In the genomic region with DNA sequence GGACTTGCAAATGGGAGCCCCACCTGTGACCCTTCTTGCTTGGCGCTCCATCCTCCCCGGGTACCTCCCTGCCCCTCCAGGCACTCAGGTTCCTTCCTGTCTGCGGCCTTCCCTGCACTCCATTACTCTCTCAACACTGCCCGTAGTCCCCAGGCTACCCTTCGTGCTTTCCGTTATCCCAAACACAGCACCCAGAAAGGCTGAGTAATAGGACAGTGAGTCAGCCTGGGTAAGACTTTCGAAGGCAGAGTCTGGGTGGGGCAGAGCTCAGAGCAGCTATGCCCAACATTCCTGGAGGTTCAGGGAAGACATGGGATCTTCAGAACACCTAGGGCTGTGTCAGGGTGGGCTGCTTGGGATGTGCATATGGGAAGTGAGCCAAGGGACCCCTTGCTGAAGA, we compare ENCODE assay signal across 12 cellular contexts. TPM values are rescaled to one million over a fixed set of nuclear protein-coding genes. Genes with fewer than 3 reads are reported as not detected.
DNase-seq lines count a peak whose midpoint lies in the region; ATAC-seq lines count a peak whose summit lies in the region.
"Had no signal": no experiment of that assay in that cellular context is flagged by ENCODE, and none has a peak within 500 bp of the region (broad histone marks: within the 10 kb centered on the region; RNA-seq: fewer than 3 reads in every experiment).

No MANE protein-coding gene starts in this region.

- peaks cover 9% of the 10 kb centered on the region for H3K27me3 Mint-ChIP-seq in T-helper 17 cell

- ATAC-seq in T-helper 17 cell (no peak), GM18858 (IDR thresholded peaks at IDR 0.05; ENCODE audit: unreplicated experiment) (no peak)

- no peak overlapping the region for H3K4me3 Mint-ChIP-seq in T-helper 17 cell
- H3K4me3 Mint-ChIP-seq: dendritic cell treated with granulocyte-macrophage colony-stimulating factor and Interleukin-4, amounts not matched to agents 40 ng/mL and 50 ng/mL, for 4 days had no signal

- no peak overlapping the region for H3K27ac Mint-ChIP-seq in T-helper 17 cell
- H3K27ac Mint-ChIP-seq: dendritic cell treated with granulocyte-macrophage colony-stimulating factor and Interleukin-4, amounts not matched to agents 40 ng/mL and 50 ng/mL, for 4 days had no signal

- H3K4me1 Mint-ChIP-seq in T-helper 17 cell, result no peaks in the 10 kb centered on the region

- DNase-seq in Daoy (ENCODE audit: low read depth), result peak; percentile 90
- peak; percentile 93 for DNase-seq in NCI-H226
- DNase-seq in dermis blood vessel endothelial cell, result peak; percentile 81
- peak; percentile 87 for DNase-seq in myocyte (ENCODE audit: low read depth)
- DNase-seq in stimulated activated CD4-positive, alpha-beta T cell treated with anti-CD3 and anti-CD28 coated beads, Interleukin-2, amount 100 ng/mL, for 24 hours, result no peak
- DNase-seq in activated CD8-positive, alpha-beta memory T cell treated with anti-CD3 and anti-CD28 coated beads for 24 hours, result no peak
- DNase-seq in T-helper 17 cell, result no peak
- DNase-seq: activated CD8-positive, alpha-beta memory T cell treated with anti-CD3 and anti-CD28 coated beads, Interleukin-2, amount 50 U/mL, for 4 hours; NCI-H1417 treated with DMSO at 0.1 percent for 48 hours; stimulated activated CD4-positive, alpha-beta T cell treated with anti-CD3 and anti-CD28 coated beads, Interleukin-12 subunit alpha, Interleukin-12 subunit beta, amount 100 ng/mL, for 4 hours had no signal

- no peaks in the 10 kb centered on the region for H3K9me3 ChIP-seq in T-helper 17 cell (ENCODE audit: control insufficient read depth, low read length, poor library complexity, severe bottlenecking)

- H3K36me3 Mint-ChIP-seq in T-helper 17 cell (ENCODE audit: low read depth), result no peaks in the 10 kb centered on the region

RNA-seq across cellular contexts. Expression of gene C16orf74, which starts 16.7 kb away (rescaled TPM):
- total RNA-seq in Daoy (2014; rRNA removed; shearing (Covaris generic)), result 14.1 and 17.8 TPM in 2 replicates
- 9.4 and 12.4 TPM in 2 replicates for total RNA-seq in dermis blood vessel endothelial cell
- total RNA-seq in myocyte, result 0.16 TPM in 1 of 2 replicates, not detected in the other
- polyA plus RNA-seq in myocyte (2012), result 0.19 TPM
- 1 to 10 TPM; 4.6 to 7.2 TPM for total RNA-seq in T-helper 17 cell

RNA-seq across cellular contexts. Expression of gene EMC8, which starts 31.8 kb away (rescaled TPM):
- total RNA-seq in Daoy (2014; rRNA removed; shearing (Covaris generic)), result 40.5 and 46.5 TPM in 2 replicates
- total RNA-seq in dermis blood vessel endothelial cell, result 36.0 and 36.1 TPM in 2 replicates
- 40.3 and 41.6 TPM in 2 replicates for total RNA-seq in myocyte
- 30.9 TPM for polyA plus RNA-seq in myocyte (2012)
- 10 to 100 TPM; 32.5 to 40.1 TPM for total RNA-seq in T-helper 17 cell

RNA-seq across cellular contexts. Expression of gene COX4I1, which starts 31.9 kb away (rescaled TPM):
- 465 and 540 TPM in 2 replicates for total RNA-seq in Daoy (2014; rRNA removed; shearing (Covaris generic))
- total RNA-seq in dermis blood vessel endothelial cell (321 and 608 TPM in 2 replicates), myocyte (345 and 400 TPM in 2 replicates), T-helper 17 cell (100 to 1,000 TPM; 526 to 533 TPM)
- polyA plus RNA-seq in myocyte (2012), result 724 TPM

Comparison
In these comparisons a context has a peak if more than half of its experiments do, and no peak if none do; other contexts are left out.
1. DNase-seq: peak in Daoy (single experiment), NCI-H226 (single experiment), dermis blood vessel endothelial cell (single experiment) and myocyte (single experiment); none in stimulated activated CD4-positive, alpha-beta T cell treated with anti-CD3 and anti-CD28 coated beads, Interleukin-2, amount 100 ng/mL, for 24 hours (0 of 2), activated CD8-positive, alpha-beta memory T cell treated with anti-CD3 and anti-CD28 coated beads for 24 hours (single experiment) and T-helper 17 cell (0 of 3).